Comparison of ENCODE assay signal across 28 cellular contexts in the genomic region with DNA sequence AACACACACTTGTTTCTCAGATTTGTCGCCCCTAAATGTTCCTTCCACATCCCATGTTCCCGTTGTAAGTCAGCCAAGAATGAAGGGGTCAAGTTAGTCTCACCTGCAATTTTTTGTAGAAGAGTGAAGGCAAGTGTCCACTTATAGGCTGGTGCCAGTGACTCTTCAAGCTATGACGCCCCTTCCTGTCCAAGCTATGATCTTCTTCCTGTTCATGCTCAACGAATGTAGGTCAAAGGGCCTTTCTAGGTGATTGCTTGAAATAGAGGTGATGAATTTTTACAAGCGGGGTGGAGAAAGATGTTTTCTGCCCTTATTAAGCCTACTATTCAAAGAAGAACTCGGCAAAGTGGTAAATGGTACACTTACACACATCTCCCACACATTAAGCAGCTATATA.
"Had no signal": no experiment of that assay in that cellular context is flagged by ENCODE, and none has a peak within 500 bp of the region (broad histone marks: within the 10 kb centered on the region; RNA-seq: fewer than 3 reads in every experiment).

No MANE protein-coding gene starts in this region.

- H3K4me1 ChIP-seq: breast epithelium, foreskin keratinocyte had no signal

- DNase-seq: activated CD4-positive, alpha-beta memory T cell treated with anti-CD3 and anti-CD28 coated beads, Interleukin-2, amount 10 ng/mL, durations not matched to agents 7 days and 5 days; activated CD4-positive, alpha-beta T cell treated with anti-CD3 and anti-CD28 coated beads for 1 hour; activated CD4-positive, alpha-beta T cell treated with anti-CD3 and anti-CD28 coated beads, Interleukin-2, amount 10 ng/mL, durations not matched to agents 7 days and 5 days; activated naive CD8-positive, alpha-beta T cell treated with anti-CD3 and anti-CD28 coated beads, Interleukin-2, amount 50 U/mL, for 24 hours; activated T-cell treated with anti-CD3 and anti-CD28 coated beads, Interleukin-2, amount 50 U/mL, for 4 hours; amygdala; central memory CD4-positive, alpha-beta T cell; dermis blood vessel endothelial cell; effector CD4-positive, alpha-beta T cell; foreskin keratinocyte; heart right ventricle; kidney glomerular epithelial cell; left lung; right lobe of liver; stimulated activated CD4-positive, alpha-beta T cell treated with anti-CD3 and anti-CD28 coated beads, Interleukin-4, amount 100 ng/mL, for 24 hours; T-helper 2 cell; trophoblast cell had no signal

- H3K4me3 Mint-ChIP-seq: activated CD4-positive, alpha-beta memory T cell treated with anti-CD3 and anti-CD28 coated beads, Interleukin-2, amount 10 ng/mL, durations not matched to agents 7 days and 5 days; activated CD4-positive, alpha-beta T cell treated with anti-CD3 and anti-CD28 coated beads, Interleukin-2, amount 10 ng/mL, durations not matched to agents 7 days and 5 days; activated naive CD4-positive, alpha-beta T cell treated with anti-CD3 and anti-CD28 coated beads, Interleukin-2, amount 50 U/mL, for 24 hours; activated naive CD8-positive, alpha-beta T cell treated with anti-CD3 and anti-CD28 coated beads, Interleukin-2, amount 50 U/mL, for 24 hours; activated T-cell treated with anti-CD3 and anti-CD28 coated beads, Interleukin-2, amount 50 U/mL, for 4 hours; natural killer cell treated with Interleukin-12 subunit alpha and Interleukin-12 subunit beta and Interleukin-15 and Interleukin-18, amount 100 ng/mL, for 72 hours; stimulated activated effector memory CD8-positive, alpha-beta T cell treated with anti-CD3 and anti-CD28 coated beads, Interleukin-12 subunit alpha, Interleukin-12 subunit beta, amount 100 ng/mL, for 72 hours; stimulated activated naive CD8-positive, alpha-beta T cell treated with anti-CD3 and anti-CD28 coated beads, Interleukin-15, Interleukin-2, amounts not matched to agents 100 ng/mL and 50 ng/mL, for 24 hours; WTC11 had no signal

- H3K9me3 Mint-ChIP-seq: activated CD4-positive, alpha-beta memory T cell treated with anti-CD3 and anti-CD28 coated beads, Interleukin-2, amount 10 ng/mL, durations not matched to agents 7 days and 5 days; activated CD4-positive, alpha-beta T cell treated with anti-CD3 and anti-CD28 coated beads, Interleukin-2, amount 10 ng/mL, durations not matched to agents 7 days and 5 days; activated naive CD4-positive, alpha-beta T cell treated with anti-CD3 and anti-CD28 coated beads, Interleukin-2, amount 50 U/mL, for 24 hours; activated naive CD8-positive, alpha-beta T cell treated with anti-CD3 and anti-CD28 coated beads, Interleukin-2, amount 50 U/mL, for 24 hours; activated T-cell treated with anti-CD3 and anti-CD28 coated beads, Interleukin-2, amount 50 U/mL, for 4 hours; activated T-helper 2 cell treated with anti-CD3 and anti-CD28 coated beads, Interferon-gamma antibody, Interleukin-2, Interleukin-4, amounts not matched to agents 10 μg/mL and 5 μg/mL and 100 μg/mL, durations not matched to agents 14 hours and 24 hours and 36 hours; natural killer cell treated with Interleukin-12 subunit alpha and Interleukin-12 subunit beta and Interleukin-15 and Interleukin-18, amount 100 ng/mL, for 72 hours; stimulated activated effector memory CD8-positive, alpha-beta T cell treated with anti-CD3 and anti-CD28 coated beads, Interleukin-12 subunit alpha, Interleukin-12 subunit beta, amount 100 ng/mL, for 72 hours; stimulated activated naive CD8-positive, alpha-beta T cell treated with anti-CD3 and anti-CD28 coated beads, Interleukin-15, Interleukin-2, amounts not matched to agents 100 ng/mL and 50 ng/mL, for 24 hours; WTC11 had no signal

- H3K27ac ChIP-seq: esophagus muscularis mucosa, foreskin keratinocyte, left lung, right lobe of liver, thoracic aorta had no signal

- H3K36me3 ChIP-seq: breast epithelium, esophagus muscularis mucosa, heart right ventricle, left lung, right lobe of liver, thoracic aorta had no signal

- H3K36me3 Mint-ChIP-seq: activated naive CD4-positive, alpha-beta T cell treated with anti-CD3 and anti-CD28 coated beads, Interleukin-2, amount 50 U/mL, for 24 hours; natural killer cell treated with Interleukin-12 subunit alpha and Interleukin-12 subunit beta and Interleukin-15 and Interleukin-18, amount 100 ng/mL, for 72 hours; stimulated activated effector memory CD8-positive, alpha-beta T cell treated with anti-CD3 and anti-CD28 coated beads, Interleukin-12 subunit alpha, Interleukin-12 subunit beta, amount 100 ng/mL, for 72 hours; WTC11 had no signal

- H3K9me3 ChIP-seq: breast epithelium, esophagus muscularis mucosa, heart right ventricle, left lung, right lobe of liver, thoracic aorta had no signal

- H3K27me3 ChIP-seq: breast epithelium, esophagus muscularis mucosa, foreskin keratinocyte, heart right ventricle, left lung, right lobe of liver had no signal

- H3K4me3 ChIP-seq: breast epithelium, esophagus muscularis mucosa, heart right ventricle, left lung, lung, right lobe of liver, skin epidermis, thoracic aorta had no signal

- H3K4me1 Mint-ChIP-seq: activated naive CD4-positive, alpha-beta T cell treated with anti-CD3 and anti-CD28 coated beads, Interleukin-2, amount 50 U/mL, for 24 hours had no signal

- H3K27ac Mint-ChIP-seq: activated CD4-positive, alpha-beta memory T cell treated with anti-CD3 and anti-CD28 coated beads, Interleukin-2, amount 10 ng/mL, durations not matched to agents 7 days and 5 days; activated CD4-positive, alpha-beta T cell treated with anti-CD3 and anti-CD28 coated beads, Interleukin-2, amount 10 ng/mL, durations not matched to agents 7 days and 5 days; activated naive CD4-positive, alpha-beta T cell treated with anti-CD3 and anti-CD28 coated beads, Interleukin-2, amount 50 U/mL, for 24 hours; activated naive CD8-positive, alpha-beta T cell treated with anti-CD3 and anti-CD28 coated beads, Interleukin-2, amount 50 U/mL, for 24 hours; activated T-helper 2 cell treated with anti-CD3 and anti-CD28 coated beads, Interferon-gamma antibody, Interleukin-2, Interleukin-4, amounts not matched to agents 10 μg/mL and 5 μg/mL and 100 μg/mL, durations not matched to agents 14 hours and 24 hours and 36 hours; natural killer cell treated with Interleukin-12 subunit alpha and Interleukin-12 subunit beta and Interleukin-15 and Interleukin-18, amount 100 ng/mL, for 72 hours; stimulated activated effector memory CD8-positive, alpha-beta T cell treated with anti-CD3 and anti-CD28 coated beads, Interleukin-12 subunit alpha, Interleukin-12 subunit beta, amount 100 ng/mL, for 72 hours; stimulated activated naive CD8-positive, alpha-beta T cell treated with anti-CD3 and anti-CD28 coated beads, Interleukin-15, Interleukin-2, amounts not matched to agents 100 ng/mL and 50 ng/mL, for 24 hours; WTC11 had no signal

- ATAC-seq: activated naive CD8-positive, alpha-beta T cell treated with anti-CD3 and anti-CD28 coated beads, Interleukin-2, amount 50 U/mL, for 24 hours; activated T-cell treated with anti-CD3 and anti-CD28 coated beads, Interleukin-2, amount 50 U/mL, for 4 hours; heart right ventricle; natural killer cell treated with Interleukin-12 subunit alpha and Interleukin-12 subunit beta and Interleukin-15 and Interleukin-18, amount 100 ng/mL, for 72 hours; stimulated activated effector memory CD8-positive, alpha-beta T cell treated with anti-CD3 and anti-CD28 coated beads, Interleukin-12 subunit alpha, Interleukin-12 subunit beta, amount 100 ng/mL, for 72 hours had no signal

- H3K27me3 Mint-ChIP-seq: activated naive CD4-positive, alpha-beta T cell treated with anti-CD3 and anti-CD28 coated beads, Interleukin-2, amount 50 U/mL, for 24 hours; activated naive CD8-positive, alpha-beta T cell treated with anti-CD3 and anti-CD28 coated beads, Interleukin-2, amount 50 U/mL, for 24 hours; natural killer cell treated with Interleukin-12 subunit alpha and Interleukin-12 subunit beta and Interleukin-15 and Interleukin-18, amount 100 ng/mL, for 72 hours had no signal
